Comparison of ENCODE assay signal across 25 cellular contexts in the genomic region with DNA sequence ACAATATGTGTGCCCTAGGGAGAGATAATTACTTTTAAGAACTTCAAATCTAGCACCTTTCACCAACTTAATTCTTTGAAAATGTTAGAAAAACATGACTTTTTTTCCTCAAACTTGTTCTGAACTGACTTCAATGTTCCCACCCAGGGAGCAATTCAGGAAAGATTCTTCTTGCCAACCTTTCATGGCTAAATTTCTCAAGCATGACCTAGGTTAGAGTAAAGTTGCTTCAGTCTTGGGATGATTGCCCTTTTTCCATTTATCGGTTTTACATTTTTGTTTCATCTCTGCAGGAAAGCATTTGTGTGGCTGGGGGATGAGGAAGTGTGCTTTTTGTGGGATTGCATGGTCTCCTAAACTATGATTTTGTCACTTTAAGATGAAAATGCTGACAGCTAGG.
"Had no signal": no experiment of that assay in that cellular context is flagged by ENCODE, and none has a peak within 500 bp of the region (broad histone marks: within the 10 kb centered on the region; RNA-seq: fewer than 3 reads in every experiment).

No MANE protein-coding gene starts in this region.

- ATAC-seq: activated CD4-positive, CD25-positive, alpha-beta regulatory T cell treated with anti-CD3 and anti-CD28 coated beads, Interleukin-2, amount 50 U/mL, for 24 hours; activated CD8-positive, alpha-beta T cell treated with anti-CD3 and anti-CD28 coated beads for 36 hours; activated naive CD8-positive, alpha-beta T cell treated with anti-CD3 and anti-CD28 coated beads, Interleukin-2, amount 50 U/mL, for 24 hours had no signal

- DNase-seq: activated B cell treated with CpG ODN at 0.5 μM for 24 hours; activated CD4-positive, alpha-beta T cell treated with anti-CD3 and anti-CD28 coated beads for 48 hours; activated CD4-positive, alpha-beta T cell treated with anti-CD3 and anti-CD28 coated beads, Interleukin-2, amount 50 U/mL, for 1 hour; activated CD4-positive, alpha-beta T cell treated with anti-CD3 and anti-CD28 coated beads, Interleukin-2, amount 50 U/mL, for 48 hours; activated CD8-positive, alpha-beta memory T cell treated with anti-CD3 and anti-CD28 coated beads for 24 hours; activated CD8-positive, alpha-beta memory T cell treated with anti-CD3 and anti-CD28 coated beads, Interleukin-2, amount 50 U/mL, for 4 hours; activated CD8-positive, alpha-beta T cell treated with anti-CD3 and anti-CD28 coated beads for 36 hours; activated effector memory CD4-positive, alpha-beta T cell treated with anti-CD3 and anti-CD28 coated beads, Interleukin-2, amount 50 U/mL, for 16 hours; activated naive CD4-positive, alpha-beta T cell treated with anti-CD3 and anti-CD28 coated beads for 36 hours; activated naive CD8-positive, alpha-beta T cell treated with anti-CD3 and anti-CD28 coated beads for 36 hours; activated naive CD8-positive, alpha-beta T cell treated with anti-CD3 and anti-CD28 coated beads, Interleukin-2, amount 50 U/mL, for 24 hours; activated T-cell treated with anti-CD3 and anti-CD28 coated beads, Interleukin-2, amount 50 U/mL, for 1 hour; activated T-cell treated with anti-CD3 and anti-CD28 coated beads, Interleukin-2, amount 50 U/mL, for 48 hours; adrenal gland; amygdala; central memory CD4-positive, alpha-beta T cell; cerebellar nuclear complex; colonic mucosa; effector CD8-positive, alpha-beta T cell; esophagus squamous epithelium; foreskin fibroblast; head of caudate nucleus; T-helper 2 cell; WERI-Rb-1 had no signal
